In genomic region chr5:92749943-92750342, GRCh38 we compare ENCODE assay signal across 1 cellular context.
TF ChIP-seq lines count a peak whose summit lies in the region.

No MANE protein-coding gene starts in this region.

TF ChIP-seq in HEK293, 187 proteins besides CTCF, POLR2A, EP300 and RAD21 (continued from another document):
- no peak for TF ChIP-seq PRDM10 (tag by site-specific recombination; IDR thresholded peaks at IDR 0.05)
TF ChIP-seq in HEK293: peak in this region for 5.
